Comparison of ENCODE assay signal across 32 cellular contexts in the genomic region with DNA sequence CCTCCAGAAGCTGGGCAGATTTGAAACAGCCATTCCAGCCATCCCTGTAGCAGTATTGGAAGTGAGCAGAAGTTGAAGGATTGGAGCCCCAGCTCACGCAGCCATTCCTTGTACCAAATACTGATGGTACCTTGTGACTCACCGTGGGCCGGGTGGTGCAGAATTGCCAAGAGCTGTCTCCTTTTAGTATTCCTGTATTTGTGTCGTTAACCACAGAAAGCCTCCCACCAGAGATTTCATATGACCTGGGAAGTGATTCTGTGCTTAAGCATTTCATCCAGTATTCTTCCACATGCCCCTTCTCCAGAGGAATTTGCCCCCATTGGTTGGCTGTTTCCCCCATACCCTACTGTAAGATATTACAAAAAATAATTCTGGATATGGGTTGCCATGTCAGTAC. TPM values are rescaled to one million over a fixed set of nuclear protein-coding genes. Genes with fewer than 3 reads are reported as not detected.
"Had no signal": no experiment of that assay in that cellular context is flagged by ENCODE, and none has a peak within 500 bp of the region (broad histone marks: within the 10 kb centered on the region; RNA-seq: fewer than 3 reads in every experiment).

No MANE protein-coding gene starts in this region.

- H3K4me1 ChIP-seq: left ventricle myocardium inferior, right atrium auricular region, spleen, suprapubic skin, tibial artery, upper lobe of right lung had no signal

- H3K27ac Mint-ChIP-seq: immature natural killer cell; mesothelial cell of epicardium; naive B cell; natural killer cell; nephron progenitor cell; progenitor cell of endocrine pancreas; stimulated activated effector memory CD8-positive, alpha-beta T cell treated with anti-CD3 and anti-CD28 coated beads, Interleukin-12 subunit alpha, Interleukin-12 subunit beta, amount 100 ng/mL, for 72 hours; stimulated activated naive CD8-positive, alpha-beta T cell treated with anti-CD3 and anti-CD28 coated beads, Interleukin-15, Interleukin-2, amounts not matched to agents 100 ng/mL and 50 ng/mL, for 24 hours had no signal

- H3K4me1 Mint-ChIP-seq: immature natural killer cell; naive B cell; natural killer cell; nephron progenitor cell; stimulated activated effector memory CD8-positive, alpha-beta T cell treated with anti-CD3 and anti-CD28 coated beads, Interleukin-12 subunit alpha, Interleukin-12 subunit beta, amount 100 ng/mL, for 72 hours had no signal

- H3K27ac ChIP-seq: left ventricle myocardium inferior, ovary, right atrium auricular region, spleen, suprapubic skin, thoracic aorta, tibial artery, upper lobe of right lung had no signal

- H3K36me3 Mint-ChIP-seq: immature natural killer cell; naive B cell; natural killer cell; stimulated activated effector memory CD8-positive, alpha-beta T cell treated with anti-CD3 and anti-CD28 coated beads, Interleukin-12 subunit alpha, Interleukin-12 subunit beta, amount 100 ng/mL, for 72 hours had no signal

- FAIRE-seq: small intestine, urothelium cell line had no signal

- H3K36me3 ChIP-seq: left ventricle myocardium inferior, ovary, right atrium auricular region, spleen, suprapubic skin, thoracic aorta, tibial artery, upper lobe of right lung had no signal

- H3K9me3 ChIP-seq: left ventricle myocardium inferior, ovary, right atrium auricular region, spleen, suprapubic skin, thoracic aorta, tibial artery, upper lobe of right lung had no signal

- H3K27me3 ChIP-seq: ovary, right atrium auricular region, spleen, suprapubic skin, tibial artery, upper lobe of right lung had no signal

- DNase-seq: hypothalamus; immature natural killer cell; islet precursor cell; left ventricle myocardium inferior; mesendoderm; naive B cell; natural killer cell; nephron progenitor cell; ovary; small intestine; spleen; stimulated activated CD4-positive, alpha-beta T cell treated with anti-CD3 and anti-CD28 coated beads, Interleukin-4, amount 100 ng/mL, for 24 hours; stimulated activated naive CD4-positive, alpha-beta T cell; tibial artery; trophoblast cell; upper lobe of right lung had no signal

- H3K9me3 Mint-ChIP-seq: immature natural killer cell; mesothelial cell of epicardium; natural killer cell; nephron progenitor cell; stimulated activated effector memory CD8-positive, alpha-beta T cell treated with anti-CD3 and anti-CD28 coated beads, Interleukin-12 subunit alpha, Interleukin-12 subunit beta, amount 100 ng/mL, for 72 hours; stimulated activated naive CD8-positive, alpha-beta T cell treated with anti-CD3 and anti-CD28 coated beads, Interleukin-15, Interleukin-2, amounts not matched to agents 100 ng/mL and 50 ng/mL, for 24 hours had no signal

- ATAC-seq: natural killer cell; sciatic nerve; stimulated activated effector memory CD8-positive, alpha-beta T cell treated with anti-CD3 and anti-CD28 coated beads, Interleukin-12 subunit alpha, Interleukin-12 subunit beta, amount 100 ng/mL, for 72 hours; upper lobe of right lung had no signal

- H3K4me3 Mint-ChIP-seq: immature natural killer cell; mesothelial cell of epicardium; naive B cell; natural killer cell; nephron progenitor cell; stimulated activated effector memory CD8-positive, alpha-beta T cell treated with anti-CD3 and anti-CD28 coated beads, Interleukin-12 subunit alpha, Interleukin-12 subunit beta, amount 100 ng/mL, for 72 hours; stimulated activated naive CD8-positive, alpha-beta T cell treated with anti-CD3 and anti-CD28 coated beads, Interleukin-15, Interleukin-2, amounts not matched to agents 100 ng/mL and 50 ng/mL, for 24 hours had no signal

- H3K4me3 ChIP-seq: left ventricle myocardium inferior, lung, ovary, right atrium auricular region, spleen, suprapubic skin, thoracic aorta, tibial artery, upper lobe of right lung had no signal

RNA-seq across cellular contexts. Expression of a gene that starts 17.7 kb away (rescaled TPM):
- total RNA-seq: left ventricle myocardium inferior, lower leg skin, lung, mesothelial cell of epicardium, mononuclear cell, natural killer cell, omental fat pad, ovary, progenitor cell of endocrine pancreas, pulmonary artery endothelial cell, renal cortical epithelial cell, right atrium auricular region, sciatic nerve, spleen, subcutaneous adipose tissue, suprapubic skin, thoracic aorta, upper lobe of right lung had no signal
- polyA plus RNA-seq: immature natural killer cell, lung, spleen had no signal
